ENCODE assay signal across 8 cellular contexts in genomic region chr3:172749201-172749965, GRCh38. TPM values are rescaled to one million over a fixed set of nuclear protein-coding genes. Genes with fewer than 3 reads are reported as not detected.
A peak's percentile ranks its signal among the peaks of the same experiment; 100 is the strongest.
DNase-seq lines count a peak whose midpoint lies in the region; ATAC-seq, FAIRE-seq and TF ChIP-seq lines count a peak whose summit lies in the region.

No MANE protein-coding gene starts in this region.

- 27 to 60% methylated on average over 8 of the region's 8 CpGs for WGBS in lung, 2 donors

- H3K4me3 ChIP-seq in bronchial epithelial cell (ENCODE audit: low read depth, low read length), result no peak overlapping the region
- H3K4me3 ChIP-seq in lung, result no peak overlapping the region
- H3K4me3 ChIP-seq in tibial artery, result peak overlapping the region; percentile 73 to 84

- H3K4me1 ChIP-seq in lung (ENCODE audit: control insufficient read depth in 2 of 2, insufficient read depth in 2 of 2, low read length in 2 of 2), result no peaks in the 10 kb centered on the region
- peaks cover 0 to 18% (median 11%) of the 10 kb centered on the region in 4 donors for H3K4me1 ChIP-seq in tibial artery

- no peaks in the 10 kb centered on the region for H3K36me3 ChIP-seq in bronchial epithelial cell (ENCODE audit: control insufficient read depth, insufficient read depth, low read length)
- H3K36me3 ChIP-seq in lung (ENCODE audit: control insufficient read depth in 2 of 2, insufficient read depth in 2 of 2, low read length in 2 of 2), result no peaks in the 10 kb centered on the region
- H3K36me3 ChIP-seq in tibial artery, result no peaks in the 10 kb centered on the region

- DNase-seq in EL, result peak; percentile 95
- peak; percentile 22 for DNase-seq in NCI-H1417 treated with DMSO at 0.1 percent for 48 hours (lab: John Stamatoyannopoulos, UW)
- peak; percentile 96 for DNase-seq in bronchial epithelial cell (ENCODE audit: low read depth)
- peak; percentile 47 for DNase-seq in lung (ENCODE audit: low spot score)
- DNase-seq in tibial artery, result no peak
- DNase-seq in effector CD4-positive, alpha-beta T cell, result no peak
- DNase-seq in mesenteric fat pad (ENCODE audit: low spot score), result no peak

- intact Hi-C loops in tibial artery (cut with DNase I; ENCODE audit: low total_unique reads), result no loop called here

- no peaks in the 10 kb centered on the region for H3K9me3 ChIP-seq in lung (ENCODE audit: control insufficient read depth in 2 of 2, insufficient read depth in 1 of 2, low read length in 1 of 2)
- no peaks in the 10 kb centered on the region for H3K9me3 ChIP-seq in tibial artery

- H3K27ac ChIP-seq in lung (ENCODE audit: low read depth in 1 of 2, low read length in 1 of 2) (peak overlapping the region in 1 of 2 donors; percentile 70), tibial artery (peak overlapping the region; percentile 76)

- no peaks in the 10 kb centered on the region for H3K27me3 ChIP-seq in bronchial epithelial cell (ENCODE audit: control insufficient read depth, insufficient read depth, low read length)
- H3K27me3 ChIP-seq in lung (ENCODE audit: control insufficient read depth, insufficient read depth), result no peaks in the 10 kb centered on the region
- H3K27me3 ChIP-seq in tibial artery, result no peaks in the 10 kb centered on the region

- ATAC-seq in lung (ENCODE audit: insufficient read depth, low FRiP score) (peak; percentile 36), GM19452 (IDR thresholded peaks at IDR 0.05; ENCODE audit: unreplicated experiment) (no peak)

- FAIRE-seq in bronchial epithelial cell (lab: Jason Lieb, UNC), result no peak

- TF ChIP-seq CTCF in bronchial epithelial cell (IDR thresholded peaks at IDR 0.05; ENCODE audit: insufficient read depth, low read length, severe bottlenecking) (no peak), lung (IDR thresholded peaks at IDR 0.05; ENCODE audit: control extremely low read depth, extremely low read depth) (no peak), tibial artery (IDR thresholded peaks at IDR 0.05) (no peak)

RNA-seq across cellular contexts. Expression of gene ECT2, which starts 1.1 kb away (rescaled TPM):
- total RNA-seq in bronchial epithelial cell, result 9.0 and 11.4 TPM in 2 replicates
- total RNA-seq in lung, result 10 to 100 TPM; 10.9 to 19.5 TPM
- polyA plus RNA-seq in lung, result 1 to 10 TPM; 4.2 to 6.0 TPM
- 9.1 TPM for total RNA-seq in mesenteric fat pad

RNA-seq across cellular contexts. Expression of gene NCEH1, which starts 38.5 kb away (rescaled TPM):
- total RNA-seq in bronchial epithelial cell (3.8 and 5.3 TPM in 2 replicates), lung (10 to 100 TPM in 1 of 2 donors, 1 to 10 TPM in 1; 8.1 to 52.1 TPM), mesenteric fat pad (17.8 TPM)
- 10 to 100 TPM in 1 of 2 donors, 1 to 10 TPM in 1; 6.3 to 13.1 TPM for polyA plus RNA-seq in lung

Comparison
In these comparisons a context has a peak if more than half of its experiments do, and no peak if none do; other contexts are left out.
1. DNase-seq: peak in EL (single experiment), NCI-H1417 treated with DMSO at 0.1 percent for 48 hours (single experiment), bronchial epithelial cell (single experiment) and lung (single experiment); none in tibial artery (0 of 2), effector CD4-positive, alpha-beta T cell (single experiment) and mesenteric fat pad (single experiment).
2. H3K4me3 ChIP-seq: peak in tibial artery (2 of 2); none in bronchial epithelial cell (single experiment) and lung (single experiment).